Comparison of ENCODE assay signal across 1 cellular context in the genomic region with DNA sequence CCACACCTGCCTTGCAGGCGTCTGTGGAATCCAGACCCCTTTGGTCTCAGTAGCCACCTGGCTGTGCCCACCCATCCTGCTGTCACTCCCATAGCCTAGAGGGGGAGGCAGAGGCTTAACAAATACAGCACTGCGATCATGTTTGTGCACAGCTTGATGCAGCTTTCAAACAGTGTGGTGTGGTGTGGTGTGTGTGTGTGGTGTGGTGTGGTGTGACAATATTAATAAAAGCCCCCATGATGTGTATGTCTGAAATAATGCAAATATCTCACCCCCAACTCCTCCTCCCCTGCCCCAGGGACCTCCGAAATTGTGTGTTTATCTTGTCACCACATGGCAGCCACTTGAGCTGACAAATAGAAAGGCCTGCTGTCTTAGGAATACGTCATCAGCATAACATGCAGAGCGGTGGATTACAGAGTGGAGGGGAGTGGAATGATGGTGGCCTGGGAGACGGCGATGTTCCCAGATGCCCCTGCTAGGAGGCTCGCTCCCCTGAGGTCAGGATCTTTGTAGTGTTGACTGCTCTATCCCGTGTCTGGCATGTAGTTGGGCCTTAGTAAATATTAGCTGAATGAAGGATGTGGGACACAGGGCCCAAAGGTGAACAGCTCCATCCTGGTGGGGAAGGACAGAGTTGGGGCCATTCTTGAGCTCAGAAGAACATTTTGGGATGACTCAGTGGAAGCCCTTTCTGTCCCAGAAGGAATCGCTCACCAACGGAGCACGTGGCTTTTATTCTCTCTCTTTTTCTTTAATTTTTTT.
A peak's percentile ranks its signal among the peaks of the same experiment; 100 is the strongest.
TF ChIP-seq lines count a peak whose summit lies in the region.

No MANE protein-coding gene starts in this region.

TF ChIP-seq in HepG2, 621 proteins besides CTCF, POLR2A, EP300 and RAD21 (continued from another document and continues in another):
- TF ChIP-seq PREB (CRISPR knock-in tag; IDR thresholded peaks at IDR 0.05) = no peak
- no peak for TF ChIP-seq ZFP41 (CRISPR knock-in tag; IDR thresholded peaks at IDR 0.05; ENCODE audit: borderline replicate concordance)
- 0 out of 2 replicates have a peak, but pooled peaks have one; percentile 55 for TF ChIP-seq LCORL (IDR thresholded peaks at IDR 0.05)
- TF ChIP-seq LCORL (CRISPR knock-in tag; IDR thresholded peaks at IDR 0.05) = peak; percentile 96
- TF ChIP-seq ZNF12 (CRISPR knock-in tag; IDR thresholded peaks at IDR 0.05) = no peak
- TF ChIP-seq HCFC1 (IDR thresholded peaks at IDR 0.05; ENCODE audit: low read depth, low read length) = no peak
- TF ChIP-seq TGIF2 (CRISPR knock-in tag; IDR thresholded peaks at IDR 0.05) = peak; percentile 90
- TF ChIP-seq TFDP2 (CRISPR knock-in tag; IDR thresholded peaks at IDR 0.05) = no peak
- TF ChIP-seq ZNF180 (CRISPR knock-in tag; IDR thresholded peaks at IDR 0.05; ENCODE audit: borderline replicate concordance, low read depth) = no peak
- TF ChIP-seq SNRNP70 (IDR thresholded peaks at IDR 0.05; ENCODE audit: low read depth, low read length) = no peak
- TF ChIP-seq ZNF30 (CRISPR knock-in tag; IDR thresholded peaks at IDR 0.05) = no peak
- no peak for TF ChIP-seq MIER2 (CRISPR knock-in tag; IDR thresholded peaks at IDR 0.05)
- TF ChIP-seq REXO4 (CRISPR knock-in tag; IDR thresholded peaks at IDR 0.05; ENCODE audit: borderline replicate concordance) = no peak
- TF ChIP-seq TFE3 (CRISPR knock-in tag; IDR thresholded peaks at IDR 0.05) = peak; percentile 52; the same call in 1 of the 2 replicates
- no peak for TF ChIP-seq GLMP (CRISPR knock-in tag; IDR thresholded peaks at IDR 0.05; ENCODE audit: borderline replicate concordance)
- TF ChIP-seq KLF12 (CRISPR knock-in tag; IDR thresholded peaks at IDR 0.05; ENCODE audit: borderline replicate concordance) = 0 out of 2 replicates have a peak, but pooled peaks have one; percentile 40
- no peak for TF ChIP-seq MEIS1 (CRISPR knock-in tag; IDR thresholded peaks at IDR 0.05; ENCODE audit: borderline replicate concordance)
- no peak for TF ChIP-seq IRF1 (CRISPR knock-in tag; IDR thresholded peaks at IDR 0.05; ENCODE audit: low read depth)
- TF ChIP-seq, protein P1, sequence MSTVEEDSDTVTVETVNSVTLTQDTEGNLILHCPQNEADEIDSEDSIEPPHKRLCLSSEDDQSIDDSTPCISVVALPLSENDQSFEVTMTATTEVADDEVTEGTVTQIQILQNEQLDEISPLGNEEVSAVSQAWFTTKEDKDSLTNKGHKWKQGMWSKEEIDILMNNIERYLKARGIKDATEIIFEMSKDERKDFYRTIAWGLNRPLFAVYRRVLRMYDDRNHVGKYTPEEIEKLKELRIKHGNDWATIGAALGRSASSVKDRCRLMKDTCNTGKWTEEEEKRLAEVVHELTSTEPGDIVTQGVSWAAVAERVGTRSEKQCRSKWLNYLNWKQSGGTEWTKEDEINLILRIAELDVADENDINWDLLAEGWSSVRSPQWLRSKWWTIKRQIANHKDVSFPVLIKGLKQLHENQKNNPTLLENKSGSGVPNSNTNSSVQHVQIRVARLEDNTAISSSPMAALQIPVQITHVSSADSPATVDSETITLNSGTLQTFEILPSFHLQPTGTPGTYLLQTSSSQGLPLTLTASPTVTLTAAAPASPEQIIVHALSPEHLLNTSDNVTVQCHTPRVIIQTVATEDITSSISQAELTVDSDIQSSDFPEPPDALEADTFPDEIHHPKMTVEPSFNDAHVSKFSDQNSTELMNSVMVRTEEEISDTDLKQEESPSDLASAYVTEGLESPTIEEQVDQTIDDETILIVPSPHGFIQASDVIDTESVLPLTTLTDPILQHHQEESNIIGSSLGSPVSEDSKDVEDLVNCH (CRISPR knock-in tag; IDR thresholded peaks at IDR 0.05) = no peak
- TF ChIP-seq MAX (IDR thresholded peaks at IDR 0.05) = peak; percentile 48; the same call in 1 of the 2 replicates
- TF ChIP-seq PRPF4 (IDR thresholded peaks at IDR 0.05; ENCODE audit: low read depth, low read length, poor library complexity, severe bottlenecking) = no peak
- no peak for TF ChIP-seq ZNF121 (CRISPR knock-in tag; IDR thresholded peaks at IDR 0.05)
- TF ChIP-seq FOXP1 (IDR thresholded peaks at IDR 0.05) = no peak
- TF ChIP-seq FOXP1 (CRISPR knock-in tag; IDR thresholded peaks at IDR 0.05) = peak; percentile 57; the same call in 1 of the 2 replicates
- no peak for TF ChIP-seq EEA1 (CRISPR knock-in tag; IDR thresholded peaks at IDR 0.05; ENCODE audit: borderline replicate concordance)
- TF ChIP-seq ZFX (CRISPR knock-in tag; IDR thresholded peaks at IDR 0.05; ENCODE audit: low read depth) = peak; percentile 80
- no peak for TF ChIP-seq REPIN1 (CRISPR knock-in tag; IDR thresholded peaks at IDR 0.05; ENCODE audit: borderline replicate concordance, low read depth)
- TF ChIP-seq, protein P2, sequence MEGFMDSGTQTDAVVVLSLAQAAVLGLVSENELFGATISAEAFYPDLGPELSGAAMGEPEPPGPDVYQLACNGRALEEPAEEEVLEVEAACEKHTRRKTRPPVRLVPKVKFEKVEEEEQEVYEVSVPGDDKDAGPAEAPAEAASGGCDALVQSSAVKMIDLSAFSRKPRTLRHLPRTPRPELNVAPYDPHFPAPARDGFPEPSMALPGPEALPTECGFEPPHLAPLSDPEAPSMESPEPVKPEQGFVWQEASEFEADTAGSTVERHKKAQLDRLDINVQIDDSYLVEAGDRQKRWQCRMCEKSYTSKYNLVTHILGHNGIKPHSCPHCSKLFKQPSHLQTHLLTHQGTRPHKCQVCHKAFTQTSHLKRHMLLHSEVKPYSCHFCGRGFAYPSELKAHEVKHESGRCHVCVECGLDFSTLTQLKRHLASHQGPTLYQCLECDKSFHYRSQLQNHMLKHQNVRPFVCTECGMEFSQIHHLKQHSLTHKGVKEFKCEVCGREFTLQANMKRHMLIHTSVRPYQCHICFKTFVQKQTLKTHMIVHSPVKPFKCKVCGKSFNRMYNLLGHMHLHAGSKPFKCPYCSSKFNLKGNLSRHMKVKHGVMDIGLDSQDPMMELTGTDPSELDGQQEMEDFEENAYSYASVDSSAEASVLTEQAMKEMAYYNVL (CRISPR knock-in tag; IDR thresholded peaks at IDR 0.05; ENCODE audit: borderline replicate concordance) = peak; percentile 97
- TF ChIP-seq NR2F6 (IDR thresholded peaks at IDR 0.05) = peak; percentile 82
- TF ChIP-seq NR2F6 (CRISPR knock-in tag; IDR thresholded peaks at IDR 0.05) = peak; percentile 83
- TF ChIP-seq ZNF83 (CRISPR knock-in tag; IDR thresholded peaks at IDR 0.05; ENCODE audit: borderline replicate concordance) = no peak
- TF ChIP-seq IRF2 (CRISPR knock-in tag; IDR thresholded peaks at IDR 0.05) = peak; percentile 64
- peak; percentile 63; the same call in 1 of the 2 replicates for TF ChIP-seq RXRA (CRISPR knock-in tag; IDR thresholded peaks at IDR 0.05)
- TF ChIP-seq ZBTB8A (CRISPR knock-in tag; IDR thresholded peaks at IDR 0.05; ENCODE audit: borderline replicate concordance, low read depth) = no peak
- TF ChIP-seq ZNF256 (CRISPR knock-in tag; conservative IDR thresholded peaks at IDR 0.05) = no peak
- TF ChIP-seq SAFB2 (CRISPR knock-in tag; IDR thresholded peaks at IDR 0.05; ENCODE audit: borderline replicate concordance, low read depth) = no peak
- TF ChIP-seq SMAD3 (CRISPR knock-in tag; IDR thresholded peaks at IDR 0.05) = no peak
- no peak for TF ChIP-seq U2AF1 (optimal IDR thresholded peaks at IDR 0.05; ENCODE audit: low read depth, low read length)
- no peak; the same call in 1 of the 2 replicates for TF ChIP-seq NCOA2 (CRISPR knock-in tag; IDR thresholded peaks at IDR 0.05)
- TF ChIP-seq ZNF382 (CRISPR knock-in tag; IDR thresholded peaks at IDR 0.05; ENCODE audit: borderline replicate concordance) = no peak
- TF ChIP-seq FOXA3 (CRISPR knock-in tag; IDR thresholded peaks at IDR 0.05) = peak; percentile 83
- no peak for TF ChIP-seq MLLT10 (CRISPR knock-in tag; IDR thresholded peaks at IDR 0.05)
- no peak for TF ChIP-seq ZNF234 (CRISPR knock-in tag; conservative IDR thresholded peaks at IDR 0.05)
- no peak for TF ChIP-seq IKZF4 (CRISPR knock-in tag; IDR thresholded peaks at IDR 0.05; ENCODE audit: borderline replicate concordance, low read depth, not compliant biosample characterization)
- no peak for TF ChIP-seq MBNL3 (CRISPR knock-in tag; conservative IDR thresholded peaks at IDR 0.05)
- TF ChIP-seq MTA1 (CRISPR knock-in tag; IDR thresholded peaks at IDR 0.05; ENCODE audit: borderline replicate concordance) = 0 out of 2 replicates have a peak, but pooled peaks have one; percentile 50
- peak; percentile 64; the same call in 1 of the 2 replicates for TF ChIP-seq SOX5 (CRISPR knock-in tag; IDR thresholded peaks at IDR 0.05; ENCODE audit: borderline replicate concordance)
- TF ChIP-seq BCLAF1 (IDR thresholded peaks at IDR 0.05) = no peak
- no peak for TF ChIP-seq CENPX (CRISPR knock-in tag; IDR thresholded peaks at IDR 0.05)
- TF ChIP-seq ZSCAN20 (CRISPR knock-in tag; IDR thresholded peaks at IDR 0.05; ENCODE audit: borderline replicate concordance) = no peak
- no peak for TF ChIP-seq SRSF4 (IDR thresholded peaks at IDR 0.05; ENCODE audit: low read depth, low read length, poor library complexity, severe bottlenecking)
- no peak for TF ChIP-seq ZNF570 (CRISPR knock-in tag; IDR thresholded peaks at IDR 0.05; ENCODE audit: borderline replicate concordance)
